36 cellular contexts compared by ENCODE assay signal in the genomic region with DNA sequence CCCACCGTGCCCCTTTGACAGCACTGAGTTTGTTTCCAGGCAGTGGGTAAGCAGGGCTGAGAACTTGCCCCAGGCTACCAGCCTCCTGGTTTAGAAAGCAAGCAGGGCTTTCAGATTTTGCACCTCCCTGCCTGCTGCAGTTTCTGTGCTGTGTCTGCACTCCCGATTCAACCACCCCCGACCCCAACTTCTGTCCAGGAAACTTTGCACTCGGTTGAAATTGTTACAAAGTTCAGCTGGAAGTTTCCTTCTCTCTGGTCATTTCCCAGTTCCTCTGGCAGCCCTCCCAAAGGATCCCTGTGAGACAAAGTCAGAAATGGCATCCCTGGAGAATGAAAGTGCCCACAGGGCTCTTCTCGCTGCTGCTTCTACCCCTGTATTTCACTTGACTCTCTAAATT. TPM values are rescaled to one million over a fixed set of nuclear protein-coding genes. Genes with fewer than 3 reads are reported as not detected.
"Had no signal": no experiment of that assay in that cellular context is flagged by ENCODE, and none has a peak within 500 bp of the region (broad histone marks: within the 10 kb centered on the region; RNA-seq: fewer than 3 reads in every experiment).

No MANE protein-coding gene starts in this region.

- H3K27ac ChIP-seq: adrenal gland, body of pancreas, brain microvascular endothelial cell, breast epithelium, VCaP had no signal

- H3K27ac Mint-ChIP-seq: activated B cell treated with CpG ODN at 0.5 μM for 24 hours; activated CD4-positive, alpha-beta memory T cell treated with anti-CD3 and anti-CD28 coated beads for 36 hours; activated CD4-positive, alpha-beta T cell treated with anti-CD3 and anti-CD28 coated beads, Interleukin-2, amount 10 ng/mL, durations not matched to agents 24 days and 14 days; activated CD8-positive, alpha-beta T cell treated with anti-CD3 and anti-CD28 coated beads for 36 hours; activated naive CD4-positive, alpha-beta T cell treated with anti-CD3 and anti-CD28 coated beads for 36 hours; activated naive CD4-positive, alpha-beta T cell treated with anti-CD3 and anti-CD28 coated beads, Interleukin-2, amount 50 U/mL, for 72 hours; activated naive CD8-positive, alpha-beta T cell treated with anti-CD3 and anti-CD28 coated beads for 36 hours; activated T-cell treated with anti-CD3 and anti-CD28 coated beads, Interleukin-2, amount 50 U/mL, for 72 hours; activated T-helper 1 cell treated with anti-CD3 and anti-CD28 coated beads, Interleukin-12 subunit alpha, Interleukin-12 subunit beta, Interleukin-2, Interleukin-4 antibody, amounts not matched to agents 30 ng/mL and 10 ng/mL and 1 ng/mL, durations not matched to agents 14 hours and 24 hours and 36 hours; activated T-helper 17 cell treated with anti-CD3 and anti-CD28 coated beads, Interleukin-2, amount 50 U/mL, for 72 hours; T-helper 2 cell treated with Interferon-gamma antibody and Interleukin-4, amounts not matched to agents 5 μg/mL and 100 μg/mL, for 36 hours had no signal

- H3K9me3 ChIP-seq: body of pancreas had no signal

- H3K4me3 ChIP-seq: adrenal gland, body of pancreas, breast epithelium had no signal

- H3K4me1 Mint-ChIP-seq: activated B cell treated with CpG ODN at 0.5 μM for 24 hours; activated CD4-positive, alpha-beta T cell treated with anti-CD3 and anti-CD28 coated beads, Interleukin-2, amount 10 ng/mL, durations not matched to agents 24 days and 14 days; activated naive CD8-positive, alpha-beta T cell treated with anti-CD3 and anti-CD28 coated beads for 36 hours; activated T-helper 17 cell treated with anti-CD3 and anti-CD28 coated beads, Interleukin-2, amount 50 U/mL, for 72 hours had no signal

- H3K4me1 ChIP-seq: adrenal gland, body of pancreas, breast epithelium had no signal

- ATAC-seq: activated CD8-positive, alpha-beta T cell treated with anti-CD3 and anti-CD28 coated beads for 36 hours; activated naive CD4-positive, alpha-beta T cell treated with anti-CD3 and anti-CD28 coated beads, Interleukin-2, amount 50 U/mL, for 72 hours; activated T-cell treated with anti-CD3 and anti-CD28 coated beads, Interleukin-2, amount 50 U/mL, for 4 hours; activated T-cell treated with anti-CD3 and anti-CD28 coated beads, Interleukin-2, amount 50 U/mL, for 72 hours; activated T-helper 17 cell treated with anti-CD3 and anti-CD28 coated beads, Interleukin-2, amount 50 U/mL, for 72 hours; body of pancreas had no signal

- H3K4me3 Mint-ChIP-seq: activated B cell treated with CpG ODN at 0.5 μM for 24 hours; activated CD4-positive, alpha-beta memory T cell treated with anti-CD3 and anti-CD28 coated beads for 36 hours; activated CD4-positive, alpha-beta T cell treated with anti-CD3 and anti-CD28 coated beads, Interleukin-2, amount 10 ng/mL, durations not matched to agents 24 days and 14 days; activated CD8-positive, alpha-beta T cell treated with anti-CD3 and anti-CD28 coated beads for 36 hours; activated naive CD4-positive, alpha-beta T cell treated with anti-CD3 and anti-CD28 coated beads for 36 hours; activated naive CD8-positive, alpha-beta T cell treated with anti-CD3 and anti-CD28 coated beads for 36 hours; activated T-cell treated with anti-CD3 and anti-CD28 coated beads, Interleukin-2, amount 50 U/mL, for 4 hours; activated T-cell treated with anti-CD3 and anti-CD28 coated beads, Interleukin-2, amount 50 U/mL, for 72 hours; activated T-helper 1 cell treated with anti-CD3 and anti-CD28 coated beads, Interleukin-12 subunit alpha, Interleukin-12 subunit beta, Interleukin-2, Interleukin-4 antibody, amounts not matched to agents 30 ng/mL and 10 ng/mL and 1 ng/mL, durations not matched to agents 14 hours and 24 hours and 36 hours; activated T-helper 17 cell treated with anti-CD3 and anti-CD28 coated beads, Interleukin-2, amount 50 U/mL, for 72 hours; T-helper 2 cell treated with Interferon-gamma antibody and Interleukin-4, amounts not matched to agents 5 μg/mL and 100 μg/mL, for 36 hours had no signal

- DNase-seq: activated B cell treated with CpG ODN at 0.5 μM for 24 hours; activated CD4-positive, alpha-beta memory T cell treated with anti-CD3 and anti-CD28 coated beads for 36 hours; activated CD4-positive, alpha-beta T cell treated with anti-CD3 and anti-CD28 coated beads for 4 hours; activated CD4-positive, alpha-beta T cell treated with anti-CD3 and anti-CD28 coated beads, Interleukin-2, amount 10 ng/mL, durations not matched to agents 24 days and 14 days; activated CD4-positive, alpha-beta T cell treated with anti-CD3 and anti-CD28 coated beads, Interleukin-2, amount 50 U/mL, for 1 hour; activated CD4-positive, alpha-beta T cell treated with anti-CD3 and anti-CD28 coated beads, Interleukin-2, amount 50 U/mL, for 4 hours; activated CD4-positive, CD25-positive, alpha-beta regulatory T cell treated with anti-CD3 and anti-CD28 coated beads, Interleukin-2, amount 50 U/mL, for 72 hours; activated CD8-positive, alpha-beta memory T cell treated with anti-CD3 and anti-CD28 coated beads, Interleukin-2, amount 50 U/mL, for 4 hours; activated CD8-positive, alpha-beta T cell treated with anti-CD3 and anti-CD28 coated beads for 36 hours; activated effector memory CD4-positive, alpha-beta T cell treated with anti-CD3 and anti-CD28 coated beads, Interleukin-2, amount 50 U/mL, for 16 hours; activated gamma-delta T cell treated with Interleukin-2 at 50 U/mL for 16 hours; activated naive CD4-positive, alpha-beta T cell; activated naive CD4-positive, alpha-beta T cell treated with anti-CD3 and anti-CD28 coated beads for 36 hours; activated naive CD4-positive, alpha-beta T cell treated with anti-CD3 and anti-CD28 coated beads, Interleukin-2, amount 50 U/mL, for 16 hours; activated naive CD8-positive, alpha-beta T cell treated with anti-CD3 and anti-CD28 coated beads for 36 hours; activated T-cell treated with anti-CD3 and anti-CD28 coated beads for 4 hours; activated T-cell treated with anti-CD3 and anti-CD28 coated beads, Interleukin-2, amount 50 U/mL, for 1 hour; activated T-cell treated with anti-CD3 and anti-CD28 coated beads, Interleukin-2, amount 50 U/mL, for 4 hours; activated T-cell treated with anti-CD3 and anti-CD28 coated beads, Interleukin-2, amount 50 U/mL, for 72 hours; adrenal gland; amniotic stem cell; aorta; body of pancreas; brain microvascular endothelial cell; central memory CD4-positive, alpha-beta T cell; T-helper 2 cell; T-helper 9 cell had no signal

- H3K27me3 ChIP-seq: adrenal gland, body of pancreas, brain microvascular endothelial cell, breast epithelium had no signal

- H3K36me3 Mint-ChIP-seq: activated naive CD8-positive, alpha-beta T cell treated with anti-CD3 and anti-CD28 coated beads for 36 hours had no signal

- H3K36me3 ChIP-seq: adrenal gland, brain microvascular endothelial cell, breast epithelium had no signal

- H3K9me3 Mint-ChIP-seq: activated CD8-positive, alpha-beta T cell treated with anti-CD3 and anti-CD28 coated beads for 36 hours; activated T-helper 17 cell treated with anti-CD3 and anti-CD28 coated beads, Interleukin-2, amount 50 U/mL, for 72 hours; T-helper 2 cell treated with Interferon-gamma antibody and Interleukin-4, amounts not matched to agents 5 μg/mL and 100 μg/mL, for 36 hours had no signal

RNA-seq across cellular contexts. Expression of a gene that starts 12.4 kb away (rescaled TPM):
- total RNA-seq: activated B cell treated with CpG ODN at 0.5 μM for 24 hours; activated CD4-positive, alpha-beta memory T cell treated with anti-CD3 and anti-CD28 coated beads for 36 hours; activated CD4-positive, alpha-beta T cell treated with anti-CD3 and anti-CD28 coated beads, Interleukin-2, amount 10 ng/mL, durations not matched to agents 24 days and 14 days; activated CD8-positive, alpha-beta memory T cell treated with anti-CD3 and anti-CD28 coated beads for 36 hours; activated CD8-positive, alpha-beta T cell treated with anti-CD3 and anti-CD28 coated beads for 36 hours; activated naive CD4-positive, alpha-beta T cell treated with anti-CD3 and anti-CD28 coated beads for 36 hours; activated naive CD4-positive, alpha-beta T cell treated with anti-CD3 and anti-CD28 coated beads, Interleukin-2, amount 50 U/mL, for 72 hours; activated naive CD8-positive, alpha-beta T cell treated with anti-CD3 and anti-CD28 coated beads for 36 hours; activated T-cell treated with anti-CD3 and anti-CD28 coated beads, Interleukin-2, amount 50 U/mL, for 4 hours; activated T-cell treated with anti-CD3 and anti-CD28 coated beads, Interleukin-2, amount 50 U/mL, for 72 hours; activated T-helper 1 cell treated with anti-CD3 and anti-CD28 coated beads, Interleukin-12 subunit alpha, Interleukin-12 subunit beta, Interleukin-2, Interleukin-4 antibody, amounts not matched to agents 30 ng/mL and 10 ng/mL and 1 ng/mL, durations not matched to agents 14 hours and 24 hours and 36 hours; activated T-helper 17 cell treated with anti-CD3 and anti-CD28 coated beads, Interleukin-2, amount 50 U/mL, for 72 hours; aorta; astrocyte; body of pancreas; cardiac septum had no signal
- polyA plus RNA-seq: aorta had no signal
